In genomic region chr19:1592023-1592754, GRCh38 we compare ENCODE assay signal across 1 cellular context.
TF ChIP-seq lines count a peak whose summit lies in the region.

No MANE protein-coding gene starts in this region.

TF ChIP-seq in HepG2, 621 proteins besides CTCF, POLR2A, EP300 and RAD21 (continued from another document):
- TF ChIP-seq PTBP1 (IDR thresholded peaks at IDR 0.05; ENCODE audit: low read depth, low read length, poor library complexity, severe bottlenecking) (no peak), TAF1 (CRISPR knock-in tag; IDR thresholded peaks at IDR 0.05) (peak; percentile 88), FUBP1 (CRISPR knock-in tag; IDR thresholded peaks at IDR 0.05; ENCODE audit: borderline replicate concordance) (no peak), ZKSCAN5 (CRISPR knock-in tag; IDR thresholded peaks at IDR 0.05) (no peak), E2F1 (CRISPR knock-in tag; IDR thresholded peaks at IDR 0.05) (no peak), ZNF143 (CRISPR knock-in tag; IDR thresholded peaks at IDR 0.05) (peak; percentile 74; the same call in 1 of the 2 replicates), ZFP1 (CRISPR knock-in tag; IDR thresholded peaks at IDR 0.05) (no peak), EZH2 (conservative IDR thresholded peaks at IDR 0.05; ENCODE audit: low read depth, low read length) (no peak), PAWR (CRISPR knock-in tag; IDR thresholded peaks at IDR 0.05; ENCODE audit: borderline replicate concordance) (0 out of 2 replicates have a peak, but pooled peaks have one; percentile 80), MTERF4 (CRISPR knock-in tag; IDR thresholded peaks at IDR 0.05) (no peak; the same call in 1 of the 2 replicates), SATB2 (CRISPR knock-in tag; IDR thresholded peaks at IDR 0.05) (no peak), ZNF468 (CRISPR knock-in tag; IDR thresholded peaks at IDR 0.05) (no peak), TRIM24 (CRISPR knock-in tag; IDR thresholded peaks at IDR 0.05) (no peak), CCAR2 (optimal IDR thresholded peaks at IDR 0.05; ENCODE audit: low read depth, low read length) (no peak), ZNF737 (CRISPR knock-in tag; IDR thresholded peaks at IDR 0.05; ENCODE audit: borderline replicate concordance) (no peak), TSC22D2 (CRISPR knock-in tag; IDR thresholded peaks at IDR 0.05; ENCODE audit: borderline replicate concordance) (0 out of 2 replicates have a peak, but pooled peaks have one; percentile 72), MAZ (IDR thresholded peaks at IDR 0.05; ENCODE audit: borderline replicate concordance, low read depth, low read length) (no peak; the same call in 1 of the 2 replicates), MAZ (CRISPR knock-in tag; IDR thresholded peaks at IDR 0.05; ENCODE audit: low read depth) (peak; percentile 66), ZNF790 (CRISPR knock-in tag; IDR thresholded peaks at IDR 0.05; ENCODE audit: borderline replicate concordance) (no peak), USF2 (IDR thresholded peaks at IDR 0.05; ENCODE audit: low read depth, low read length) (no peak), USF2 (CRISPR knock-in tag; IDR thresholded peaks at IDR 0.05; ENCODE audit: borderline replicate concordance) (no peak), ZNF263 (CRISPR knock-in tag; IDR thresholded peaks at IDR 0.05) (no peak), NR0B2 (CRISPR knock-in tag; IDR thresholded peaks at IDR 0.05) (0 out of 2 replicates have a peak, but pooled peaks have one; percentile 47), GATA4 (IDR thresholded peaks at IDR 0.05; ENCODE audit: borderline replicate concordance, low read depth) (no peak), NFRKB (IDR thresholded peaks at IDR 0.05) (no peak), NR2F2 (IDR thresholded peaks at IDR 0.05; ENCODE audit: borderline replicate concordance, low read depth) (no peak), PRDM15 (CRISPR knock-in tag; IDR thresholded peaks at IDR 0.05) (no peak), ZFP82 (CRISPR knock-in tag; IDR thresholded peaks at IDR 0.05; ENCODE audit: borderline replicate concordance) (no peak; the same call in 1 of the 2 replicates), ZNF687 (CRISPR knock-in tag; IDR thresholded peaks at IDR 0.05) (peak; percentile 86), ATF7 (IDR thresholded peaks at IDR 0.05) (no peak), ATF7 (CRISPR knock-in tag; IDR thresholded peaks at IDR 0.05) (0 out of 2 replicates have a peak, but pooled peaks have one; percentile 40), DRAP1 (CRISPR knock-in tag; IDR thresholded peaks at IDR 0.05) (peak; percentile 60; the same call in 1 of the 2 replicates), SYNCRIP (IDR thresholded peaks at IDR 0.05; ENCODE audit: insufficient read depth, low read depth, low read length) (no peak), ZNF816 (CRISPR knock-in tag; IDR thresholded peaks at IDR 0.05; ENCODE audit: borderline replicate concordance) (no peak), MLXIP (CRISPR knock-in tag; IDR thresholded peaks at IDR 0.05; ENCODE audit: borderline replicate concordance) (0 out of 2 replicates have a peak, but pooled peaks have one; percentile 47), KDM6A (CRISPR knock-in tag; IDR thresholded peaks at IDR 0.05; ENCODE audit: low read depth) (no peak)
TF ChIP-seq in HepG2: peak in this region for 224.
